Comparison of ENCODE assay signal across 8 cellular contexts in the genomic region with DNA sequence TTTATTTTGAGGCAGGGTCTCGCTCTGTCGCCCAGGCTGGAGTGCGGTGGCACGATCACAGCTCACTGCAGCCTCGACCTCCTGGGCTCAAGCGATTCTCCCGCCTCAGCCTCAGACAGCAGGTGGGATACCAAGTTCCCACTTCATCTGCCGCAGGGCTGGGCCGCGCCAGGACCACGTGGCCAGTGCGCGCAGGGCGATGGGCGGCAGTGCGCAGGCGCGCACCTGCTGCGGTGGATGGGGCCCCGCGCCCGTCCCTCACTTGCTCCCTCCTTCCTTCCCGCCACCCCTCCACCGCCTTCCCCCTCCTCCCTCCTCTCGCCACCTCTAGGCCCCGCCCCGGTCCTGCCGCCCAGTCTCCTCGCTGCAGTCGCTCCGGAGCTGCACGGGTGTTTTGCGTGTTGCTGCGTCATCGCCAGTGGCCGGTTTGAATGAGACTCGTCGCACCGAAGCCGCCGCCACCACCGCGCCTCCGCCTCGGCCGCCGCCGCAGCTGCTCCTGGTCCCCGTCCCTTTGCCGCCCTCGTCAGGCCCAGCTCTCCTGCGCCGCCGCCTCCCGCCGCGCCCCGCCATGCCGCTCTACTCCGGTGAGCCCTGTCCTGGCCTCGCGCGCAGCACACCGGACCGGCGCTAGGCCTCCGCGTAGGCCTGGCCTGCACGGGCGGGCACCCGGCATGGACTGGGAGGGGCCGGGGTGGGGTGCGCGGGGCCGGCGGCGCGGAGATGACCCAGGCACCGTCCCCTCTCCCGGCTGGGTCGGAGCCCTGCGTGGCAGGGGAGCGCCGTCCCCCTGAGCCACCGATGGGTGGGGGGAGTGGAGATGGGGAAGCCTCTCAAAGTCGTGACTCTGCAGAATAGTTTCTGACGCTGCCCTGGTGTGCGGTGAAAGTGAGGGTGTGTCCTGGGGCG. TPM values are rescaled to one million over a fixed set of nuclear protein-coding genes. Genes with fewer than 3 reads are reported as not detected.
DNase-seq lines count a peak whose midpoint lies in the region; ATAC-seq and TF ChIP-seq lines count a peak whose summit lies in the region.

A gene (plus strand): TSS at position 430 of the 909 bp plus-strand sequence. CDS start 142 bp downstream, at position 572.

- peak within 1 kb of the TSS; percentile 89 for H2AFZ ChIP-seq in SK-N-SH (ENCODE audit: low read depth)

- DNase-seq in GM10248 (ENCODE audit: extremely low spot score) (peak; percentile 99), NCI-H1092 (lab: John Stamatoyannopoulos, UW) (peak; percentile 88), SK-N-SH (peak; percentile 100), germinal center (ENCODE audit: low spot score) (peak; percentile 98), non-pigmented ciliary epithelial cell (ENCODE audit: low read depth) (peak; percentile 83), substantia nigra (lab: John Stamatoyannopoulos, UW) (peak; percentile 69 to 98 (median 92))
- DNase-seq in activated naive CD4-positive, alpha-beta T cell treated with anti-CD3 and anti-CD28 coated beads, Interleukin-2, amount 50 U/mL, for 16 hours = peak; percentile 99

- no peaks in the 10 kb centered on the region for H3K9me2 ChIP-seq in SK-N-SH

- H3K79me2 ChIP-seq in SK-N-SH (ENCODE audit: insufficient read depth) = peaks cover 50% of the 10 kb centered on the region

- peaks cover 5 to 7% of the 10 kb centered on the region in 2 experiments; a peak in 3 of 4 replicates for H3K4me1 ChIP-seq in SK-N-SH (ENCODE audit: control insufficient read depth in 1 of 2, insufficient read depth in 2 of 2, low read depth in 1 of 2, low read length in 1 of 2)

- POLR2A ChIA-PET in GM10248 (lab: Yijun Ruan, JAX) = interaction anchor here (0.6 kb wide), 1 partner anchor 320 kb away, joined by 6 read pairs; no protein-coding TSS in a partner anchor
- POLR2A ChIA-PET in SK-N-SH (lab: Yijun Ruan, JAX) = no interaction called here

- peak within 1 kb of the TSS; percentile 90 for H3K9ac ChIP-seq in SK-N-SH

- 15% methylated on average over 13 of the region's 89 CpGs for whole genome bisulfite sequencing in SK-N-SH (ENCODE audit: low lambda C conversion rate)

- H3F3A ChIP-seq in SK-N-SH (replicated peaks; ENCODE audit: insufficient read depth) = no peaks in the 10 kb centered on the region

- peak; percentile 95 for ATAC-seq in HG02610 (IDR thresholded peaks at IDR 0.05; ENCODE audit: unreplicated experiment)

- TF ChIP-seq RAD21 in SK-N-SH (IDR thresholded peaks at IDR 0.05; ENCODE audit: low read length) = no peak

- peak within 1 kb of the TSS; percentile 77 for H3K4me2 ChIP-seq in SK-N-SH

- H3K27ac ChIP-seq in SK-N-SH (ENCODE audit: low read depth in 2 of 2, low read length in 1 of 2) = peak within 1 kb of the TSS; percentile 64 to 67; a peak in 3 of 4 replicates
- H3K27ac ChIP-seq in substantia nigra (ENCODE audit: low read depth, low read length, poor library complexity, severe bottlenecking) = peak within 1 kb of the TSS; percentile 76

- CTCF ChIA-PET in GM10248 (lab: Yijun Ruan, JAX) (interaction anchor here (0.7 kb wide), 1 partner anchor 15 kb away, joined by 3 read pairs; no protein-coding TSS in a partner anchor), SK-N-SH (lab: Yijun Ruan, JAX) (no interaction called here)

- H3K4me3 ChIP-seq in SK-N-SH (ENCODE audit: low read depth in 2 of 2, low read length in 1 of 2) = peak within 1 kb of the TSS; percentile 75 to 79

- H3K9me3 ChIP-seq in SK-N-SH = no peaks in the 10 kb centered on the region

- peak; percentile 18 for TF ChIP-seq CTCF in GM10248 (IDR thresholded peaks at IDR 0.05; ENCODE audit: control extremely low read depth, extremely low read depth, low read depth, missing control alignments)
- TF ChIP-seq CTCF in SK-N-SH (IDR thresholded peaks at IDR 0.05) = no peak

- no peaks in the 10 kb centered on the region for H3K27me3 ChIP-seq in SK-N-SH (ENCODE audit: insufficient read depth)

- peaks cover 0 to under 1% of the 10 kb centered on the region in 2 experiments for H3K36me3 ChIP-seq in SK-N-SH (replicated peaks in 1 of 2; ENCODE audit: control insufficient read depth in 1 of 2, insufficient read depth in 2 of 2, low read length in 1 of 2)

- no peak; a peak in 1 of 4 replicates for TF ChIP-seq EP300 in SK-N-SH (IDR thresholded peaks at IDR 0.05; ENCODE audit: borderline replicate concordance in 1 of 2, low read depth in 1 of 2, low read length in 1 of 2)

- peaks cover 37% of the 10 kb centered on the region for H4K20me1 ChIP-seq in SK-N-SH (ENCODE audit: insufficient read depth)

TF ChIP-seq in SK-N-SH, 30 proteins besides CTCF, POLR2A, EP300 and RAD21 (continues in another document):
- TF ChIP-seq MEF2A (IDR thresholded peaks at IDR 0.05; ENCODE audit: borderline replicate concordance, low read depth) (no peak), YY1 (IDR thresholded peaks at IDR 0.05; ENCODE audit: low read depth) (0 out of 2 replicates have a peak, but pooled peaks have one; percentile 19), ELF1 (IDR thresholded peaks at IDR 0.05) (no peak), MXI1 (IDR thresholded peaks at IDR 0.05; ENCODE audit: low read depth, low read length) (peak; percentile 63), TAF1 (IDR thresholded peaks at IDR 0.05; ENCODE audit: borderline replicate concordance, low read depth, low read length) (peak; percentile 59; the same call in 1 of the 2 replicates), EZH2phosphoT487 (IDR thresholded peaks at IDR 0.05; ENCODE audit: borderline replicate concordance, low read depth) (no peak), TCF12 (IDR thresholded peaks at IDR 0.05) (no peak), POLR2AphosphoS5 (IDR thresholded peaks at IDR 0.05; ENCODE audit: low read depth, low read length) (peak; percentile 41), RXRA (IDR thresholded peaks at IDR 0.05; ENCODE audit: borderline replicate concordance, low read depth) (no peak), NFIC (IDR thresholded peaks at IDR 0.05; ENCODE audit: borderline replicate concordance) (no peak), JUND (IDR thresholded peaks at IDR 0.05) (no peak), RFX5 (IDR thresholded peaks at IDR 0.05; ENCODE audit: low read length) (no peak), GATA2 (CRISPR knock-in tag; IDR thresholded peaks at IDR 0.05) (no peak), FOSL2 (IDR thresholded peaks at IDR 0.05; ENCODE audit: borderline replicate concordance, low read depth) (no peak), TEAD4 (IDR thresholded peaks at IDR 0.05; ENCODE audit: borderline replicate concordance, insufficient read depth) (no peak), NRF1 (IDR thresholded peaks at IDR 0.05; ENCODE audit: low read depth, low read length) (peak; percentile 71), CHD2 (IDR thresholded peaks at IDR 0.05; ENCODE audit: low read length, partially characterized antibody) (peak; percentile 85), RCOR1 (IDR thresholded peaks at IDR 0.05; ENCODE audit: low read length) (no peak), SIN3A (IDR thresholded peaks at IDR 0.05; ENCODE audit: borderline replicate concordance, low read depth, low read length) (peak; percentile 73; the same call in 1 of the 2 replicates)
- TF ChIP-seq, protein P1, sequence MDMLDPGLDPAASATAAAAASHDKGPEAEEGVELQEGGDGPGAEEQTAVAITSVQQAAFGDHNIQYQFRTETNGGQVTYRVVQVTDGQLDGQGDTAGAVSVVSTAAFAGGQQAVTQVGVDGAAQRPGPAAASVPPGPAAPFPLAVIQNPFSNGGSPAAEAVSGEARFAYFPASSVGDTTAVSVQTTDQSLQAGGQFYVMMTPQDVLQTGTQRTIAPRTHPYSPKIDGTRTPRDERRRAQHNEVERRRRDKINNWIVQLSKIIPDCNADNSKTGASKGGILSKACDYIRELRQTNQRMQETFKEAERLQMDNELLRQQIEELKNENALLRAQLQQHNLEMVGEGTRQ (IDR thresholded peaks at IDR 0.05; ENCODE audit: borderline replicate concordance, low read depth, low read length) = no peak; the same call in 1 of the 2 replicates
- TF ChIP-seq, protein P2, sequence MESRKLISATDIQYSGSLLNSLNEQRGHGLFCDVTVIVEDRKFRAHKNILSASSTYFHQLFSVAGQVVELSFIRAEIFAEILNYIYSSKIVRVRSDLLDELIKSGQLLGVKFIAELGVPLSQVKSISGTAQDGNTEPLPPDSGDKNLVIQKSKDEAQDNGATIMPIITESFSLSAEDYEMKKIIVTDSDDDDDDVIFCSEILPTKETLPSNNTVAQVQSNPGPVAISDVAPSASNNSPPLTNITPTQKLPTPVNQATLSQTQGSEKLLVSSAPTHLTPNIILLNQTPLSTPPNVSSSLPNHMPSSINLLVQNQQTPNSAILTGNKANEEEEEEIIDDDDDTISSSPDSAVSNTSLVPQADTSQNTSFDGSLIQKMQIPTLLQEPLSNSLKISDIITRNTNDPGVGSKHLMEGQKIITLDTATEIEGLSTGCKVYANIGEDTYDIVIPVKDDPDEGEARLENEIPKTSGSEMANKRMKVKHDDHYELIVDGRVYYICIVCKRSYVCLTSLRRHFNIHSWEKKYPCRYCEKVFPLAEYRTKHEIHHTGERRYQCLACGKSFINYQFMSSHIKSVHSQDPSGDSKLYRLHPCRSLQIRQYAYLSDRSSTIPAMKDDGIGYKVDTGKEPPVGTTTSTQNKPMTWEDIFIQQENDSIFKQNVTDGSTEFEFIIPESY (IDR thresholded peaks at IDR 0.05; ENCODE audit: borderline replicate concordance, low read depth) = no peak
- TF ChIP-seq, protein P3, sequence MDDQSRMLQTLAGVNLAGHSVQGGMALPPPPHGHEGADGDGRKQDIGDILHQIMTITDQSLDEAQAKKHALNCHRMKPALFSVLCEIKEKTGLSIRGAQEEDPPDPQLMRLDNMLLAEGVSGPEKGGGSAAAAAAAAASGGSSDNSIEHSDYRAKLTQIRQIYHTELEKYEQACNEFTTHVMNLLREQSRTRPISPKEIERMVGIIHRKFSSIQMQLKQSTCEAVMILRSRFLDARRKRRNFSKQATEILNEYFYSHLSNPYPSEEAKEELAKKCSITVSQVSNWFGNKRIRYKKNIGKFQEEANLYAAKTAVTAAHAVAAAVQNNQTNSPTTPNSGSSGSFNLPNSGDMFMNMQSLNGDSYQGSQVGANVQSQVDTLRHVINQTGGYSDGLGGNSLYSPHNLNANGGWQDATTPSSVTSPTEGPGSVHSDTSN (IDR thresholded peaks at IDR 0.05) = peak; percentile 86
- TF ChIP-seq, protein P4, sequence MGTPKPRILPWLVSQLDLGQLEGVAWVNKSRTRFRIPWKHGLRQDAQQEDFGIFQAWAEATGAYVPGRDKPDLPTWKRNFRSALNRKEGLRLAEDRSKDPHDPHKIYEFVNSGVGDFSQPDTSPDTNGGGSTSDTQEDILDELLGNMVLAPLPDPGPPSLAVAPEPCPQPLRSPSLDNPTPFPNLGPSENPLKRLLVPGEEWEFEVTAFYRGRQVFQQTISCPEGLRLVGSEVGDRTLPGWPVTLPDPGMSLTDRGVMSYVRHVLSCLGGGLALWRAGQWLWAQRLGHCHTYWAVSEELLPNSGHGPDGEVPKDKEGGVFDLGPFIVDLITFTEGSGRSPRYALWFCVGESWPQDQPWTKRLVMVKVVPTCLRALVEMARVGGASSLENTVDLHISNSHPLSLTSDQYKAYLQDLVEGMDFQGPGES (IDR thresholded peaks at IDR 0.05; ENCODE audit: low read depth, low read length) = no peak

RNA-seq across cellular contexts. Expression of the gene that starts here (rescaled TPM):
- polyA plus RNA-seq in SK-N-SH (2012; rRNA removed) = 22.0 and 22.7 TPM in 2 replicates
- 36.0 and 43.4 TPM in 2 replicates for polyA plus RNA-seq in SK-N-SH (2012; cell fraction: cytosol; rRNA removed)
- 18.4 and 37.3 TPM in 2 replicates for polyA plus RNA-seq in SK-N-SH (2012; cell fraction: nucleus; rRNA removed)

Comparison
In these comparisons a context has a peak if more than half of its experiments do, and no peak if none do; other contexts are left out.
1. Peak in every context shown above with its lines: DNase-seq, ATAC-seq, H3K4me3 ChIP-seq and H3K27ac ChIP-seq.